ENCODE assay signal across 17 cellular contexts in the genomic region with DNA sequence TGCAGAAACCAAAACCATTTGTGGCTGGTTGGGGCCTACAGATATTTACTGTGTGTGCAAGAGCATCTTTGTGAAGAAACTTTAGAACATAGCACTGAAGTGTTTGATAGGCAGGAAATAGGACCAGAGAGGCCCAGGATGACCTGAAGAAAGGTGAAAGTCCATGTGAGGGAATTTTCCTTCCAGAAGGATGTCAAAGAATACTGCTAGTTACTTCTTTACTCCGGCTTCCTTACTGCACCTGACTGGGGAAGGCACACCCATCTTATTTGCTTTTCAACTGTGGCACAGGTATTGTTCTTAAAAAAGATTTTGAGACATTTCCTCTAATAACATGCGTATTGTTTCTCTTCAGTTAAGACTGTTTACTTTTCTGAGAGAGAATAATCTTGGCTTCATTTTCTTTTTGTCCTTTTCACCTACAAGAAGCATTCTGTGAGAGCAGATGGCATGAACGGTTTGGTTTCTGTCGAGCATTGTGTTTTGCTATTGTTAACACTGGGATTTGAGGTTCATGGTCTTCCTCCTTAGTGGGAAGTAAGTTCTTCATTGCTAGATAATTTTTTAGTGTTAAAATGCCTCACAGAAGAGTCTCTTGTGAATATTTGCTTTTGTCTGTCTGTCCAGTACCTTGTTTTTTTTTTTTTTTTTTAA.
"Had no signal": no experiment of that assay in that cellular context is flagged by ENCODE, and none has a peak within 500 bp of the region (broad histone marks: within the 10 kb centered on the region; RNA-seq: fewer than 3 reads in every experiment).

No MANE protein-coding gene starts in this region.

- H3K4me3 Mint-ChIP-seq: activated CD8-positive, alpha-beta T cell treated with anti-CD3 and anti-CD28 coated beads for 36 hours; activated naive CD8-positive, alpha-beta T cell; endodermal cell; nephron progenitor cell; WTC11 had no signal

- H3K27ac ChIP-seq: hepatocyte, psoas muscle had no signal

- ATAC-seq: activated CD8-positive, alpha-beta T cell treated with anti-CD3 and anti-CD28 coated beads for 36 hours; WTC11 had no signal

- H3K79me2 ChIP-seq: hepatocyte had no signal

- H3K27me3 Mint-ChIP-seq: activated CD8-positive, alpha-beta T cell treated with anti-CD3 and anti-CD28 coated beads for 36 hours; activated naive CD8-positive, alpha-beta T cell had no signal

- DNase-seq: activated CD4-positive, alpha-beta T cell treated with anti-CD3 and anti-CD28 coated beads for 4 hours; activated CD8-positive, alpha-beta T cell treated with anti-CD3 and anti-CD28 coated beads for 36 hours; activated gamma-delta T cell; activated T-cell treated with anti-CD3 and anti-CD28 coated beads, Interleukin-2, amount 50 U/mL, for 48 hours; amniotic stem cell; central memory CD4-positive, alpha-beta T cell; mesenchymal stem cell; nephron progenitor cell; psoas muscle; sigmoid colon; stimulated activated CD4-positive, alpha-beta T cell treated with anti-CD3 and anti-CD28 coated beads, Interleukin-12 subunit alpha, Interleukin-12 subunit beta, amount 100 ng/mL, for 4 hours; stimulated activated CD4-positive, alpha-beta T cell treated with anti-CD3 and anti-CD28 coated beads, Interleukin-2, amount 100 ng/mL, for 24 hours; T-helper 2 cell had no signal

- H3K9me3 ChIP-seq: psoas muscle, sigmoid colon had no signal

- H3K4me2 ChIP-seq: hepatocyte had no signal

- H3K4me3 ChIP-seq: hepatocyte, psoas muscle, sigmoid colon had no signal

- H3K36me3 Mint-ChIP-seq: WTC11 had no signal

- H2AFZ ChIP-seq: hepatocyte had no signal

- H3K27ac Mint-ChIP-seq: activated CD8-positive, alpha-beta T cell treated with anti-CD3 and anti-CD28 coated beads for 36 hours; activated naive CD8-positive, alpha-beta T cell; endodermal cell; nephron progenitor cell; WTC11 had no signal

- H3K36me3 ChIP-seq: sigmoid colon had no signal

- H3K27me3 ChIP-seq: hepatocyte, sigmoid colon had no signal

- H3K9me3 Mint-ChIP-seq: activated CD8-positive, alpha-beta T cell treated with anti-CD3 and anti-CD28 coated beads for 36 hours; endodermal cell; nephron progenitor cell; WTC11 had no signal
